In genomic region chr17:78746263-78746948, GRCh38 we compare ENCODE assay signal across 1 cellular context.
TF ChIP-seq lines count a peak whose summit lies in the region.

No MANE protein-coding gene starts in this region.

TF ChIP-seq in HepG2, 621 proteins besides CTCF, POLR2A, EP300 and RAD21 (continued from another document and continues in another):
- TF ChIP-seq THAP9 (CRISPR knock-in tag; IDR thresholded peaks at IDR 0.05; ENCODE audit: borderline replicate concordance) (no peak), HIVEP1 (CRISPR knock-in tag; IDR thresholded peaks at IDR 0.05) (no peak), DMTF1 (CRISPR knock-in tag; IDR thresholded peaks at IDR 0.05) (no peak), ZFYVE20 (CRISPR knock-in tag; IDR thresholded peaks at IDR 0.05; ENCODE audit: borderline replicate concordance, low read depth) (no peak), TCF7L2 (IDR thresholded peaks at IDR 0.05; ENCODE audit: low read depth, low read length) (no peak), HDAC1 (CRISPR knock-in tag; IDR thresholded peaks at IDR 0.05) (peak; percentile 35; the same call in 1 of the 2 replicates), ATF3 (CRISPR knock-in tag; IDR thresholded peaks at IDR 0.05) (0 out of 2 replicates have a peak, but pooled peaks have one; percentile 21), TFE3 (CRISPR knock-in tag; IDR thresholded peaks at IDR 0.05) (no peak), RXRB (CRISPR knock-in tag; IDR thresholded peaks at IDR 0.05; ENCODE audit: borderline replicate concordance) (peak; percentile 92), GFI1 (CRISPR knock-in tag; IDR thresholded peaks at IDR 0.05; ENCODE audit: borderline replicate concordance) (no peak), ZNF441 (CRISPR knock-in tag; IDR thresholded peaks at IDR 0.05; ENCODE audit: borderline replicate concordance) (peak; percentile 88), THAP11 (CRISPR knock-in tag; IDR thresholded peaks at IDR 0.05) (no peak), SRSF9 (IDR thresholded peaks at IDR 0.05; ENCODE audit: borderline replicate concordance, insufficient read depth, low read depth, low read length, poor library complexity, severe bottlenecking) (no peak), TRIM22 (IDR thresholded peaks at IDR 0.05) (no peak), ZNF737 (CRISPR knock-in tag; IDR thresholded peaks at IDR 0.05; ENCODE audit: borderline replicate concordance) (no peak), KMT2A (CRISPR knock-in tag; IDR thresholded peaks at IDR 0.05) (0 out of 2 replicates have a peak, but pooled peaks have one; percentile 35), GTF3A (CRISPR knock-in tag; conservative IDR thresholded peaks at IDR 0.05) (no peak), JARID2 (CRISPR knock-in tag; IDR thresholded peaks at IDR 0.05; ENCODE audit: insufficient replicate concordance) (no peak), ZFP1 (CRISPR knock-in tag; IDR thresholded peaks at IDR 0.05) (0 out of 2 replicates have a peak, but pooled peaks have one; percentile 25), ARID5B (CRISPR knock-in tag; IDR thresholded peaks at IDR 0.05) (peak; percentile 83), HMGXB4 (CRISPR knock-in tag; IDR thresholded peaks at IDR 0.05; ENCODE audit: borderline replicate concordance in 1 of 2, low read depth in 1 of 2) (0 out of 4 replicates have a peak, but pooled peaks have one; percentile 2 to 10), ZNF280D (CRISPR knock-in tag; IDR thresholded peaks at IDR 0.05) (peak; percentile 86; the same call in 1 of the 2 replicates), ZBTB26 (CRISPR knock-in tag; IDR thresholded peaks at IDR 0.05; ENCODE audit: borderline replicate concordance) (peak; percentile 65; the same call in 1 of the 2 replicates), HDAC2 (CRISPR knock-in tag; IDR thresholded peaks at IDR 0.05) (0 out of 2 replicates have a peak, but pooled peaks have one; percentile 32), MED1 (CRISPR knock-in tag; IDR thresholded peaks at IDR 0.05) (peak; percentile 88), RELA (CRISPR knock-in tag; IDR thresholded peaks at IDR 0.05) (no peak), ASH2L (IDR thresholded peaks at IDR 0.05; ENCODE audit: insufficient read length, low read depth, low read length) (peak; percentile 45), NONO (IDR thresholded peaks at IDR 0.05) (no peak), NONO (CRISPR knock-in tag; conservative IDR thresholded peaks at IDR 0.05) (0 out of 2 replicates have a peak, but pooled peaks have one; percentile 19), ZNF260 (CRISPR knock-in tag; IDR thresholded peaks at IDR 0.05; ENCODE audit: borderline replicate concordance, low read depth) (no peak), HHEX (CRISPR knock-in tag; IDR thresholded peaks at IDR 0.05) (no peak), ZNF337 (CRISPR knock-in tag; IDR thresholded peaks at IDR 0.05; ENCODE audit: borderline replicate concordance, low read depth) (0 out of 2 replicates have a peak, but pooled peaks have one; percentile 36), ZFAT (CRISPR knock-in tag; conservative IDR thresholded peaks at IDR 0.05) (no peak), HNF4A (CRISPR knock-in tag; IDR thresholded peaks at IDR 0.05) (peak; percentile 52; the same call in 1 of the 2 replicates), ZBTB38 (CRISPR knock-in tag; IDR thresholded peaks at IDR 0.05) (peak; percentile 55; the same call in 1 of the 2 replicates), SOX6 (IDR thresholded peaks at IDR 0.05) (no peak), SOX6 (CRISPR knock-in tag; IDR thresholded peaks at IDR 0.05) (peak; percentile 37; the same call in 1 of the 2 replicates), RBM22 (optimal IDR thresholded peaks at IDR 0.05; ENCODE audit: low read length) (no peak)
